Comparison of ENCODE assay signal across 9 cellular contexts in genomic region chr1:115669002-115669673, GRCh38. TPM values are rescaled to one million over a fixed set of nuclear protein-coding genes. Genes with fewer than 3 reads are reported as not detected.
DNase-seq lines count a peak whose midpoint lies in the region; ATAC-seq and TF ChIP-seq lines count a peak whose summit lies in the region.
"Had no signal": no experiment of that assay in that cellular context is flagged by ENCODE, and none has a peak within 500 bp of the region (broad histone marks: within the 10 kb centered on the region; RNA-seq: fewer than 3 reads in every experiment).

No MANE protein-coding gene starts in this region.

- peaks cover 5% of the 10 kb centered on the region for H3K36me3 ChIP-seq in fibroblast of lung (ENCODE audit: control insufficient read depth, insufficient read depth, low read length)

- no peak overlapping the region for H3K9ac ChIP-seq in fibroblast of lung (ENCODE audit: insufficient read depth, low read length)

- H3K4me3 ChIP-seq in HFF-Myc (replicated peaks; ENCODE audit: low read depth, low read length) (no peak overlapping the region), fibroblast of lung (replicated peaks in 1 of 4; ENCODE audit: control extremely low read depth in 1 of 4, insufficient read depth in 1 of 4, low read depth in 3 of 4, low read length in 4 of 4) (no peak overlapping the region)

- H3K79me2 ChIP-seq in fibroblast of lung (ENCODE audit: control insufficient read depth, insufficient read depth, low read length): no peaks in the 10 kb centered on the region

- peak; percentile 49 for DNase-seq in AG08395 (ENCODE audit: low spot score)
- DNase-seq in HFF-Myc (ENCODE audit: extremely low read depth, low read depth): peak; percentile 67
- peak; percentile 81 to 90 for DNase-seq in fibroblast of lung (ENCODE audit: low read depth in 2 of 2)
- no peak for DNase-seq in NCI-H2029 (lab: John Stamatoyannopoulos, UW)
- no peak for DNase-seq in stimulated activated CD4-positive, alpha-beta T cell treated with anti-CD3 and anti-CD28 coated beads, Interleukin-4, amount 100 ng/mL, for 1 hour
- no peak for DNase-seq in NCI-H2081 (lab: John Stamatoyannopoulos, UW)

- H3K9me3 ChIP-seq in fibroblast of lung (ENCODE audit: control insufficient read depth, insufficient read depth, low read depth, low read length): no peaks in the 10 kb centered on the region

- H3K27me3 ChIP-seq in fibroblast of lung (ENCODE audit: control insufficient read depth, insufficient read depth, low read length): no peaks in the 10 kb centered on the region

- no peak overlapping the region for H3K4me2 ChIP-seq in fibroblast of lung (ENCODE audit: extremely low read depth, insufficient read depth, low read length)

- H3K4me1 ChIP-seq in fibroblast of lung (ENCODE audit: control insufficient read depth, extremely low read depth, insufficient read depth, low read length): peaks cover 15% of the 10 kb centered on the region

- H3K27ac ChIP-seq in fibroblast of lung (ENCODE audit: insufficient read depth, low read length): no peak overlapping the region
- H3K27ac ChIP-seq: VCaP had no signal

- TF ChIP-seq CTCF in HFF-Myc (IDR thresholded peaks at IDR 0.05; ENCODE audit: low read depth, low read length, missing control alignments) (no peak), fibroblast of lung (conservative IDR thresholded peaks at IDR 0.05 in 1 of 2, IDR thresholded peaks at IDR 0.05 in 1 of 2; ENCODE audit: low read depth in 1 of 2, low read length in 2 of 2) (peak in 1 of 2 donors; percentile 8)

- H4K20me1 ChIP-seq in fibroblast of lung (ENCODE audit: control insufficient read depth, extremely low read depth, insufficient read depth, low read length): no peaks in the 10 kb centered on the region

- peak; percentile 81 for ATAC-seq in SK-N-SH treated with all-trans-retinoic acid at 6 μM for 48 hours
- no peak for ATAC-seq in GM18870 (IDR thresholded peaks at IDR 0.05; ENCODE audit: unreplicated experiment)

- H2AFZ ChIP-seq in fibroblast of lung (ENCODE audit: low read length): no peak overlapping the region

TF ChIP-seq in SK-N-SH treated with all-trans-retinoic acid at 6 μM for 48 hours, 23 proteins besides CTCF, POLR2A, EP300 and RAD21:
- TF ChIP-seq ISL1 (CRISPR knock-in tag; IDR thresholded peaks at IDR 0.05): peak; percentile 58; the same call in 1 of the 2 replicates
- peak; percentile 52; the same call in 1 of the 2 replicates for TF ChIP-seq TOX (CRISPR knock-in tag; IDR thresholded peaks at IDR 0.05; ENCODE audit: borderline replicate concordance)
- TF ChIP-seq ZFP3 (CRISPR knock-in tag; IDR thresholded peaks at IDR 0.05): no peak
- no peak for TF ChIP-seq BACH2 (CRISPR knock-in tag; IDR thresholded peaks at IDR 0.05; ENCODE audit: borderline replicate concordance)
- peak; percentile 55; the same call in 1 of the 2 replicates for TF ChIP-seq PATZ1 (CRISPR knock-in tag; IDR thresholded peaks at IDR 0.05; ENCODE audit: borderline replicate concordance)

RNA-seq across cellular contexts. Expression of gene VANGL1, which starts 27.4 kb away (rescaled TPM):
- total RNA-seq in fibroblast of lung: 5.9 and 8.1 TPM in 2 replicates
- polyA plus RNA-seq in fibroblast of lung: 10.7 and 10.9 TPM in 2 replicates
- 10.5 and 11.2 TPM in 2 replicates for polyA plus RNA-seq in fibroblast of lung (2012)
- polyA minus RNA-seq in fibroblast of lung (ENCODE audit: low replicate concordance): 15.9 and 21.6 TPM in 2 replicates

Comparison
In these comparisons a context has a peak if more than half of its experiments do, and no peak if none do; other contexts are left out.
1. DNase-seq: peak in AG08395 (single experiment), HFF-Myc (single experiment) and fibroblast of lung (2 of 2); none in NCI-H2029 (single experiment), stimulated activated CD4-positive, alpha-beta T cell treated with anti-CD3 and anti-CD28 coated beads, Interleukin-4, amount 100 ng/mL, for 1 hour (single experiment) and NCI-H2081 (0 of 2).